1 cellular context compared by ENCODE assay signal in genomic region chr9:137266589-137267453, GRCh38.
TF ChIP-seq lines count a peak whose summit lies in the region.

No MANE protein-coding gene starts in this region.

TF ChIP-seq in HepG2, 621 proteins besides CTCF, POLR2A, EP300 and RAD21:
- TF ChIP-seq AGO2 (optimal IDR thresholded peaks at IDR 0.05; ENCODE audit: low read depth, low read length) (peak; percentile 18), PPARG (CRISPR knock-in tag; conservative IDR thresholded peaks at IDR 0.05) (no peak), TBP (CRISPR knock-in tag; IDR thresholded peaks at IDR 0.05) (no peak), RBFOX2 (IDR thresholded peaks at IDR 0.05; ENCODE audit: low read depth, low read length) (peak; percentile 49; the same call in 1 of the 2 replicates)
